ENCODE assay signal across 35 cellular contexts in the genomic region with DNA sequence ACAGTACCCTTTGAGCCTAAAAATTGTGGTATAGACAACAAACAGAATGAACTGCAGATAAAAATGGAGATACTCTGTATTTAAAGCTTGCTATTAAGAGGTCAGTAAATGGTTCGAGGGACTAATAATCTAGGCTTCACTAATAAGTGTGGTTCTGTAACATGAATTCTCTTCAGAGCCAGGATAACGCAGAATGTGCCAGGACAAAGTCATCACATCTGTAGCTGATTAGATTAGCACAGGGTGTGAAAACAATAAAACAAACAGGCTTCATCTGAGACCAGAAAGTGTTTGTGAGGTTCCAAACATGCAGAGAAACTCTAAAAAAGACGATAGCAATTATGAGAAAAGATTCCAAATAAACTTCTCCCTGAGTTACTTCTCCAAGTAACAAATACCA.
"Had no signal": no experiment of that assay in that cellular context is flagged by ENCODE, and none has a peak within 500 bp of the region (broad histone marks: within the 10 kb centered on the region; RNA-seq: fewer than 3 reads in every experiment).

No MANE protein-coding gene starts in this region.

- H3K27me3 ChIP-seq: MG63 had no signal

- H3K4me3 ChIP-seq: MG63 had no signal

- H3K9ac ChIP-seq: KMS-11 had no signal

- DNase-seq: Karpas-422, Kasumi-1, KBM-7, KG1, MG63, MM.1S, MV-4-11, NCI-H1048, NCI-H1092, NCI-H1092 treated with DMSO at 0.1 percent for 48 hours, NCI-H1105, NCI-H1105 treated with DMSO at 0.1 percent for 48 hours, NCI-H1417, NCI-H1417 treated with DMSO at 0.1 percent for 48 hours, NCI-H1436, NCI-H1436 treated with DMSO at 0.1 percent for 48 hours, NCI-H146, NCI-H1694, NCI-H1694 treated with DMSO at 0.1 percent for 48 hours, NCI-H187, NCI-H187 treated with DMSO at 0.1 percent for 48 hours, NCI-H1930, NCI-H2029, NCI-H2029 treated with DMSO at 0.1 percent for 48 hours, NCI-H2081, NCI-H2081 treated with DMSO at 0.1 percent for 48 hours, NCI-H2107, NCI-H2171, NCI-H2171 treated with DMSO at 0.1 percent for 48 hours, NCI-H2227 treated with DMSO at 0.1 percent for 48 hours, NCI-H226, NCI-H345, NCI-H446, NCI-H446 treated with DMSO at 0.1 percent for 48 hours had no signal

- H3K4me2 ChIP-seq: KMS-11 had no signal

- H3K36me3 ChIP-seq: MG63 had no signal

- H3K9me3 ChIP-seq: MG63 had no signal

- H3K27ac ChIP-seq: KMS-11 had no signal
